1 cellular context compared by ENCODE assay signal in the genomic region with DNA sequence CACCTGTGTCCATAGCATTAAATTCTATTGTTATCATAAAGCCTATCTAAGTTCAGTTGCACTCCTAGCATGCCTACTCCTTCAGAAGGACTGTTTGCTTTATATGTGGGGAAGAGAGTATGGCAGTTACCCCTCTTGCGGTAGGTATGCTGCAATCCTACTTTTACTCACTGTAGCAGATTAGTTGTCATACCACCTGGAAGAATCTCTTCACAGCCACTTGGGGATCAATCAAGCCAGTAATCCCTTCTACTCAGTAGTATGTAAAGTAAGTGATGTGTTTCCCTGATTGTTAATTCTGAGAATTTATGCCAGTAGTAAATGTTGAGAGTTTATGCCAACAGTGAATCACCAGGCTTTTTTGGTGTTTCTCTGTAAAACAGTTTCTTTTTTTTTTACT.
TF ChIP-seq lines count a peak whose summit lies in the region.

No MANE protein-coding gene starts in this region.

TF ChIP-seq in WTC11, 78 proteins besides CTCF, POLR2A, EP300 and RAD21 (continued from another document):
- TF ChIP-seq, protein P1, sequence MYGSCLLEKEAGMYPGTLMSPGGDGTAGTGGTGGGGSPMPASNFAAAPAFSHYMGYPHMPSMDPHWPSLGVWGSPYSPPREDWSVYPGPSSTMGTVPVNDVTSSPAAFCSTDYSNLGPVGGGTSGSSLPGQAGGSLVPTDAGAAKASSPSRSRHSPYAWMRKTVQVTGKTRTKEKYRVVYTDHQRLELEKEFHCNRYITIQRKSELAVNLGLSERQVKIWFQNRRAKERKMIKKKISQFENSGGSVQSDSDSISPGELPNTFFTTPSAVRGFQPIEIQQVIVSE (CRISPR knock-in tag; IDR thresholded peaks at IDR 0.05; ENCODE audit: borderline replicate concordance) = no peak
- TF ChIP-seq, protein P2, sequence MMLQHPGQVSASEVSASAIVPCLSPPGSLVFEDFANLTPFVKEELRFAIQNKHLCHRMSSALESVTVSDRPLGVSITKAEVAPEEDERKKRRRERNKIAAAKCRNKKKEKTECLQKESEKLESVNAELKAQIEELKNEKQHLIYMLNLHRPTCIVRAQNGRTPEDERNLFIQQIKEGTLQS (CRISPR knock-in tag; conservative IDR thresholded peaks at IDR 0.05) = no peak
- TF ChIP-seq, protein P3, sequence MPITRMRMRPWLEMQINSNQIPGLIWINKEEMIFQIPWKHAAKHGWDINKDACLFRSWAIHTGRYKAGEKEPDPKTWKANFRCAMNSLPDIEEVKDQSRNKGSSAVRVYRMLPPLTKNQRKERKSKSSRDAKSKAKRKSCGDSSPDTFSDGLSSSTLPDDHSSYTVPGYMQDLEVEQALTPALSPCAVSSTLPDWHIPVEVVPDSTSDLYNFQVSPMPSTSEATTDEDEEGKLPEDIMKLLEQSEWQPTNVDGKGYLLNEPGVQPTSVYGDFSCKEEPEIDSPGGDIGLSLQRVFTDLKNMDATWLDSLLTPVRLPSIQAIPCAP (CRISPR knock-in tag; IDR thresholded peaks at IDR 0.05) = no peak
- TF ChIP-seq NR2C2 (CRISPR knock-in tag; IDR thresholded peaks at IDR 0.05) = no peak
- TF ChIP-seq FOXJ3 (CRISPR knock-in tag; IDR thresholded peaks at IDR 0.05; ENCODE audit: borderline replicate concordance) = no peak
- no peak for TF ChIP-seq GRHL2 (CRISPR knock-in tag; IDR thresholded peaks at IDR 0.05; ENCODE audit: insufficient replicate concordance, severe bottlenecking)
- TF ChIP-seq, protein P4, sequence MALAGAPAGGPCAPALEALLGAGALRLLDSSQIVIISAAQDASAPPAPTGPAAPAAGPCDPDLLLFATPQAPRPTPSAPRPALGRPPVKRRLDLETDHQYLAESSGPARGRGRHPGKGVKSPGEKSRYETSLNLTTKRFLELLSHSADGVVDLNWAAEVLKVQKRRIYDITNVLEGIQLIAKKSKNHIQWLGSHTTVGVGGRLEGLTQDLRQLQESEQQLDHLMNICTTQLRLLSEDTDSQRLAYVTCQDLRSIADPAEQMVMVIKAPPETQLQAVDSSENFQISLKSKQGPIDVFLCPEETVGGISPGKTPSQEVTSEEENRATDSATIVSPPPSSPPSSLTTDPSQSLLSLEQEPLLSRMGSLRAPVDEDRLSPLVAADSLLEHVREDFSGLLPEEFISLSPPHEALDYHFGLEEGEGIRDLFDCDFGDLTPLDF (CRISPR knock-in tag; IDR thresholded peaks at IDR 0.05) = no peak
- TF ChIP-seq KAT7 (CRISPR knock-in tag; IDR thresholded peaks at IDR 0.05; ENCODE audit: borderline replicate concordance) = no peak
- TF ChIP-seq, protein P5, sequence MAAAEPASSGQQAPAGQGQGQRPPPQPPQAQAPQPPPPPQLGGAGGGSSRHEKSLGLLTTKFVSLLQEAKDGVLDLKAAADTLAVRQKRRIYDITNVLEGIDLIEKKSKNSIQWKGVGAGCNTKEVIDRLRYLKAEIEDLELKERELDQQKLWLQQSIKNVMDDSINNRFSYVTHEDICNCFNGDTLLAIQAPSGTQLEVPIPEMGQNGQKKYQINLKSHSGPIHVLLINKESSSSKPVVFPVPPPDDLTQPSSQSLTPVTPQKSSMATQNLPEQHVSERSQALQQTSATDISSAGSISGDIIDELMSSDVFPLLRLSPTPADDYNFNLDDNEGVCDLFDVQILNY (CRISPR knock-in tag; IDR thresholded peaks at IDR 0.05) = no peak
- TF ChIP-seq, protein P6, sequence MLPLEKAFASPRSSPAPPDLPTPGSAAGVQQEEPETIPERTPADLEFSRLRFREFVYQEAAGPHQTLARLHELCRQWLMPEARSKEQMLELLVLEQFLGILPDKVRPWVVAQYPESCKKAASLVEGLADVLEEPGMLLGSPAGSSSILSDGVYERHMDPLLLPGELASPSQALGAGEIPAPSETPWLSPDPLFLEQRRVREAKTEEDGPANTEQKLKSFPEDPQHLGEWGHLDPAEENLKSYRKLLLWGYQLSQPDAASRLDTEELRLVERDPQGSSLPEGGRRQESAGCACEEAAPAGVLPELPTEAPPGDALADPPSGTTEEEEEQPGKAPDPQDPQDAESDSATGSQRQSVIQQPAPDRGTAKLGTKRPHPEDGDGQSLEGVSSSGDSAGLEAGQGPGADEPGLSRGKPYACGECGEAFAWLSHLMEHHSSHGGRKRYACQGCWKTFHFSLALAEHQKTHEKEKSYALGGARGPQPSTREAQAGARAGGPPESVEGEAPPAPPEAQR (CRISPR knock-in tag; IDR thresholded peaks at IDR 0.05) = no peak
- TF ChIP-seq SMAD3 (CRISPR knock-in tag; IDR thresholded peaks at IDR 0.05; ENCODE audit: borderline replicate concordance) = no peak
- TF ChIP-seq FOXP1 (CRISPR knock-in tag; IDR thresholded peaks at IDR 0.05; ENCODE audit: borderline replicate concordance) = no peak
- no peak for TF ChIP-seq OVOL2 (CRISPR knock-in tag; IDR thresholded peaks at IDR 0.05; ENCODE audit: borderline replicate concordance)
- no peak for TF ChIP-seq SOX15 (CRISPR knock-in tag; IDR thresholded peaks at IDR 0.05)
